ENCODE assay signal across 8 cellular contexts in the genomic region with DNA sequence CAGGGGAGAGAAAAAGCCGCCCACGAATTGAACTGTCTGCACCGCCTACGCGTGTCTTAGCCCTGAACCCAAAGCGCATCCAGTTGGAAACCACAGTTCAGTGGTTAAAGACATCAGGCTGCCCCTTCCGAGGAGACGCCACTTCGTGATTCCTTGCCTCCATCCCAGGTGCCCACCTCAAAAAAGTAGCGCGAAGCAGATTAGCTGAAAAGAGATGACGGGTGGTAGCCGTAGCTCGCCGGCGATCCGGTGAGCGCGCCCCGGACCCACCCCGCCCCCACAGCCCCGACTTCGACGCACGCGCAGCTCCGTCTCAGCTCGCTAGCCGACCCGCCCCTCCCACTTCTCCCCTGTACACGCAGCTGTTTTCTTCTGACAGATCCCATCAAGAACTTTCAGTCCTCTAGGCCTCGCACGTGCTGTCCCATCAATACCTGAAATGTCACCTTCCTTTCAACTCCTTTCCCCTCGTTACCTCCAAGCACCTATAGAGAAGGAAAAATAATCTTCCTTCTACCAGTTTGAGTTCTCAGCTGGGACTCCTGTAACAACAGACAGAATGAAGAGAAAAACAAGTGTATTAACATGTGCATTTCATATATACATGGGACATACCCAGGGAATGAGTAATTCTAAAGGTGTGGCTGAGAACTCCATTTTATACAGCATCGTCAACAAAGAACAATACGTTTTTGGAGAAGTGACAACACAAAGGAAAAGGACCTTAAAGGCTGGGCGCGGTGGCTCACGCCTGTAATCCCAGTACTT. TPM values are rescaled to one million over a fixed set of nuclear protein-coding genes. Genes with fewer than 3 reads are reported as not detected.
DNase-seq lines count a peak whose midpoint lies in the region; ATAC-seq and TF ChIP-seq lines count a peak whose summit lies in the region.

No MANE protein-coding gene starts in this region.

- no TSS peak for BruUV-seq in Calu3 (replicated peaks; lab: Mats Ljungman, UMichigan)

- H3K36me3 Mint-ChIP-seq in Calu3 (ENCODE audit: insufficient read depth, unreplicated experiment), result peaks cover 53% of the 10 kb centered on the region
- H3K36me3 Mint-ChIP-seq in IgD-negative memory B cell, result no peaks in the 10 kb centered on the region
- H3K36me3 Mint-ChIP-seq in activated T-helper 1 cell treated with anti-CD3 and anti-CD28 coated beads, Interleukin-12 subunit alpha, Interleukin-12 subunit beta, Interleukin-2, Interleukin-4 antibody, amounts not matched to agents 30 ng/mL and 10 ng/mL and 1 ng/mL, durations not matched to agents 14 hours and 24 hours and 36 hours (ENCODE audit: low read depth), result peaks cover 2% of the 10 kb centered on the region
- peaks cover 0 to 5% (median 0%) of the 10 kb centered on the region in 5 donors for H3K36me3 Mint-ChIP-seq in naive thymus-derived CD4-positive, alpha-beta T cell
- peaks cover 51% of the 10 kb centered on the region for H3K36me3 Mint-ChIP-seq in stimulated activated effector memory CD8-positive, alpha-beta T cell treated with anti-CD3 and anti-CD28 coated beads, Interleukin-12 subunit alpha, Interleukin-12 subunit beta, amount 100 ng/mL, for 72 hours

- peak overlapping the region; percentile 97 for H2AFZ ChIP-seq in fibroblast of lung (ENCODE audit: low read length)

- H3K36me3 ChIP-seq in fibroblast of lung (ENCODE audit: control insufficient read depth, insufficient read depth, low read length), result no peaks in the 10 kb centered on the region
- peaks cover 0 to 4% (median 0%) of the 10 kb centered on the region in 3 experiments for H3K36me3 ChIP-seq in naive thymus-derived CD4-positive, alpha-beta T cell (ENCODE audit: control insufficient read depth in 2 of 3, insufficient read depth in 3 of 3, low read length in 3 of 3)

- peak overlapping the region; percentile 95 for H3K4me2 ChIP-seq in fibroblast of lung (ENCODE audit: extremely low read depth, insufficient read depth, low read length)

- TF ChIP-seq CTCF in Calu3 (IDR thresholded peaks at IDR 0.05; ENCODE audit: unreplicated experiment), result no peak
- TF ChIP-seq CTCF in fibroblast of lung (conservative IDR thresholded peaks at IDR 0.05 in 1 of 2, IDR thresholded peaks at IDR 0.05 in 1 of 2; ENCODE audit: low read depth in 1 of 2, low read length in 2 of 2), result no peak

- H3K9ac ChIP-seq in fibroblast of lung (ENCODE audit: insufficient read depth, low read length), result peak overlapping the region; percentile 68

- ATAC-seq in GM21515 (IDR thresholded peaks at IDR 0.05; ENCODE audit: unreplicated experiment), result peak; percentile 54
- peak; percentile 85 for ATAC-seq in naive thymus-derived CD4-positive, alpha-beta T cell
- peak; percentile 66 for ATAC-seq in stimulated activated effector memory CD8-positive, alpha-beta T cell treated with anti-CD3 and anti-CD28 coated beads, Interleukin-12 subunit alpha, Interleukin-12 subunit beta, amount 100 ng/mL, for 72 hours

- CTCF ChIA-PET in Calu3 (lab: Charles Lee), result interaction anchor here (0.6 to 1.2 kb wide), 4 partner anchors 24 to 108 kb away, joined by 3 to 4 read pairs (median 4); a partner anchor contains a TSS
- CTCF ChIA-PET in naive thymus-derived CD4-positive, alpha-beta T cell (lab: Charles Lee), result interaction anchor here (0.6 to 1.1 kb wide), 3 partner anchors 24 to 390 kb away, joined by 3 to 6 read pairs (median 3); no protein-coding TSS in a partner anchor

- no peaks in the 10 kb centered on the region for H3K79me2 ChIP-seq in fibroblast of lung (ENCODE audit: control insufficient read depth, insufficient read depth, low read length)

- no peaks in the 10 kb centered on the region for H3K9me3 ChIP-seq in fibroblast of lung (ENCODE audit: control insufficient read depth, insufficient read depth, low read depth, low read length)
- no peaks in the 10 kb centered on the region for H3K9me3 ChIP-seq in naive thymus-derived CD4-positive, alpha-beta T cell (ENCODE audit: control insufficient read depth in 2 of 3, low read length in 3 of 3)

- no peaks in the 10 kb centered on the region for H3K27me3 ChIP-seq in fibroblast of lung (ENCODE audit: control insufficient read depth, insufficient read depth, low read length)
- H3K27me3 ChIP-seq in naive thymus-derived CD4-positive, alpha-beta T cell (ENCODE audit: control insufficient read depth in 2 of 2, insufficient read depth in 2 of 2, low read length in 2 of 2), result no peaks in the 10 kb centered on the region

- H3K4me3 ChIP-seq in fibroblast of lung (replicated peaks in 1 of 4; ENCODE audit: control extremely low read depth in 1 of 4, insufficient read depth in 1 of 4, low read depth in 3 of 4, low read length in 4 of 4), result peak overlapping the region; percentile 79 to 100 (median 84)
- peak overlapping the region; percentile 98 for H3K4me3 ChIP-seq in naive thymus-derived CD4-positive, alpha-beta T cell (ENCODE audit: low read length)

- H3K4me3 Mint-ChIP-seq in Calu3 (ENCODE audit: low read depth, unreplicated experiment), result peak overlapping the region; percentile 74
- peak overlapping the region; percentile 95 to 99 (median 98) for H3K4me3 Mint-ChIP-seq in IgD-negative memory B cell
- H3K4me3 Mint-ChIP-seq in activated T-helper 1 cell treated with anti-CD3 and anti-CD28 coated beads, Interleukin-12 subunit alpha, Interleukin-12 subunit beta, Interleukin-2, Interleukin-4 antibody, amounts not matched to agents 30 ng/mL and 10 ng/mL and 1 ng/mL, durations not matched to agents 14 hours and 24 hours and 36 hours, result peak overlapping the region; percentile 92
- peak overlapping the region; percentile 81 to 99 (median 96) for H3K4me3 Mint-ChIP-seq in naive thymus-derived CD4-positive, alpha-beta T cell
- peak overlapping the region; percentile 79 for H3K4me3 Mint-ChIP-seq in stimulated activated effector memory CD8-positive, alpha-beta T cell treated with anti-CD3 and anti-CD28 coated beads, Interleukin-12 subunit alpha, Interleukin-12 subunit beta, amount 100 ng/mL, for 72 hours

- intact Hi-C loops in Calu3 (cut with micrococcal nuclease; ENCODE audit: unreplicated experiment), result loop anchor here (1.0 kb wide), 1 partner anchor 24 kb away; no protein-coding TSS in a partner anchor
- intact Hi-C loops in activated T-helper 1 cell treated with anti-CD3 and anti-CD28 coated beads, Interleukin-12 subunit alpha, Interleukin-12 subunit beta, Interleukin-2, Interleukin-4 antibody, amounts not matched to agents 30 ng/mL and 10 ng/mL and 1 ng/mL, durations not matched to agents 14 hours and 24 hours and 36 hours (cut with micrococcal nuclease), result loop anchor here (1.0 kb wide), 4 partner anchors 10 to 108 kb away; a partner anchor contains a TSS
- intact Hi-C loops in naive thymus-derived CD4-positive, alpha-beta T cell (cut with micrococcal nuclease), result loop anchor here (1.0 to 5.0 kb wide), 7 partner anchors 11 to 418 kb away; a partner anchor contains a TSS

- DNase-seq in Calu3 (peak; percentile 83), fibroblast of lung (ENCODE audit: low read depth in 2 of 2) (peak; percentile 80 to 82)
- peak; percentile 54 for DNase-seq in activated T-helper 1 cell treated with anti-CD3 and anti-CD28 coated beads, Interleukin-12 subunit alpha, Interleukin-12 subunit beta, Interleukin-2, Interleukin-4 antibody, amounts not matched to agents 30 ng/mL and 10 ng/mL and 1 ng/mL, durations not matched to agents 14 hours and 24 hours and 36 hours (ENCODE audit: low spot score)
- DNase-seq in naive thymus-derived CD4-positive, alpha-beta T cell, result peak; percentile 59 to 82 (median 78)
- peak; percentile 48 to 86 for DNase-seq in stimulated activated effector memory CD8-positive, alpha-beta T cell treated with anti-CD3 and anti-CD28 coated beads, Interleukin-12 subunit alpha, Interleukin-12 subunit beta, amount 100 ng/mL, for 72 hours (ENCODE audit: low spot score in 2 of 2)

- no peaks in the 10 kb centered on the region for H3K4me1 ChIP-seq in fibroblast of lung (ENCODE audit: control insufficient read depth, extremely low read depth, insufficient read depth, low read length)
- peaks cover 20 to 26% of the 10 kb centered on the region in 2 donors for H3K4me1 ChIP-seq in naive thymus-derived CD4-positive, alpha-beta T cell (ENCODE audit: control insufficient read depth in 2 of 2, insufficient read depth in 2 of 2, low read length in 2 of 2)

- H3K4me1 Mint-ChIP-seq in Calu3 (ENCODE audit: low read depth, unreplicated experiment) (peaks cover 35% of the 10 kb centered on the region), IgD-negative memory B cell (peaks cover 24 to 36% (median 31%) of the 10 kb centered on the region in 3 donors)
- peaks cover 48% of the 10 kb centered on the region for H3K4me1 Mint-ChIP-seq in activated T-helper 1 cell treated with anti-CD3 and anti-CD28 coated beads, Interleukin-12 subunit alpha, Interleukin-12 subunit beta, Interleukin-2, Interleukin-4 antibody, amounts not matched to agents 30 ng/mL and 10 ng/mL and 1 ng/mL, durations not matched to agents 14 hours and 24 hours and 36 hours (ENCODE audit: low read depth)
- H3K4me1 Mint-ChIP-seq in naive thymus-derived CD4-positive, alpha-beta T cell, result peaks cover 27 to 63% (median 51%) of the 10 kb centered on the region in 7 donors
- peaks cover 54% of the 10 kb centered on the region for H3K4me1 Mint-ChIP-seq in stimulated activated effector memory CD8-positive, alpha-beta T cell treated with anti-CD3 and anti-CD28 coated beads, Interleukin-12 subunit alpha, Interleukin-12 subunit beta, amount 100 ng/mL, for 72 hours

- H4K20me1 ChIP-seq in fibroblast of lung (ENCODE audit: control insufficient read depth, extremely low read depth, insufficient read depth, low read length), result no peaks in the 10 kb centered on the region

- H3K27me3 Mint-ChIP-seq in Calu3 (ENCODE audit: unreplicated experiment), result no peaks in the 10 kb centered on the region
- H3K27me3 Mint-ChIP-seq in IgD-negative memory B cell, result peaks cover 7% of the 10 kb centered on the region
- H3K27me3 Mint-ChIP-seq in activated T-helper 1 cell treated with anti-CD3 and anti-CD28 coated beads, Interleukin-12 subunit alpha, Interleukin-12 subunit beta, Interleukin-2, Interleukin-4 antibody, amounts not matched to agents 30 ng/mL and 10 ng/mL and 1 ng/mL, durations not matched to agents 14 hours and 24 hours and 36 hours (ENCODE audit: insufficient read depth), result peaks cover 10% of the 10 kb centered on the region
- peaks cover 0 to 14% (median 0%) of the 10 kb centered on the region in 5 donors for H3K27me3 Mint-ChIP-seq in naive thymus-derived CD4-positive, alpha-beta T cell

- H3K9me3 Mint-ChIP-seq in Calu3 (ENCODE audit: low read depth, unreplicated experiment) (no peaks in the 10 kb centered on the region), IgD-negative memory B cell (peaks cover 0 to 3% (median 0%) of the 10 kb centered on the region in 3 donors)
- no peaks in the 10 kb centered on the region for H3K9me3 Mint-ChIP-seq in activated T-helper 1 cell treated with anti-CD3 and anti-CD28 coated beads, Interleukin-12 subunit alpha, Interleukin-12 subunit beta, Interleukin-2, Interleukin-4 antibody, amounts not matched to agents 30 ng/mL and 10 ng/mL and 1 ng/mL, durations not matched to agents 14 hours and 24 hours and 36 hours
- peaks cover 0 to 11% (median 0%) of the 10 kb centered on the region in 11 donors for H3K9me3 Mint-ChIP-seq in naive thymus-derived CD4-positive, alpha-beta T cell
- no peaks in the 10 kb centered on the region for H3K9me3 Mint-ChIP-seq in stimulated activated effector memory CD8-positive, alpha-beta T cell treated with anti-CD3 and anti-CD28 coated beads, Interleukin-12 subunit alpha, Interleukin-12 subunit beta, amount 100 ng/mL, for 72 hours

- POLR2A ChIA-PET in naive thymus-derived CD4-positive, alpha-beta T cell (lab: Charles Lee), result interaction anchor here (0.6 to 4.9 kb wide), 12 partner anchors 9 to 1894 kb away, joined by 3 to 32 read pairs (median 6); a partner anchor contains a TSS

- peak overlapping the region; percentile 60 for H3K27ac ChIP-seq in fibroblast of lung (ENCODE audit: insufficient read depth, low read length)
- peak overlapping the region; percentile 72 for H3K27ac ChIP-seq in naive thymus-derived CD4-positive, alpha-beta T cell (ENCODE audit: low read depth, low read length)

- H3K27ac Mint-ChIP-seq in Calu3 (ENCODE audit: unreplicated experiment) (peak overlapping the region; percentile 94), IgD-negative memory B cell (peak overlapping the region; percentile 97 to 100 (median 99))
- H3K27ac Mint-ChIP-seq in activated T-helper 1 cell treated with anti-CD3 and anti-CD28 coated beads, Interleukin-12 subunit alpha, Interleukin-12 subunit beta, Interleukin-2, Interleukin-4 antibody, amounts not matched to agents 30 ng/mL and 10 ng/mL and 1 ng/mL, durations not matched to agents 14 hours and 24 hours and 36 hours, result peak overlapping the region; percentile 98
- peak overlapping the region; percentile 87 to 99 (median 96) for H3K27ac Mint-ChIP-seq in naive thymus-derived CD4-positive, alpha-beta T cell
- H3K27ac Mint-ChIP-seq in stimulated activated effector memory CD8-positive, alpha-beta T cell treated with anti-CD3 and anti-CD28 coated beads, Interleukin-12 subunit alpha, Interleukin-12 subunit beta, amount 100 ng/mL, for 72 hours, result peak overlapping the region; percentile 99

RNA-seq across cellular contexts. Expression of a gene that starts 49.5 kb away (rescaled TPM):
- total RNA-seq in Calu3 (2022), result not detected in 2 replicates
- polyA plus RNA-seq in IgD-negative memory B cell, result not detected
- polyA plus RNA-seq in PFSK-1 (2012; ENCODE audit: insufficient read length, low read depth), result 0.05 TPM
- not detected in 2 replicates for total RNA-seq in activated T-helper 1 cell treated with anti-CD3 and anti-CD28 coated beads, Interleukin-12 subunit alpha, Interleukin-12 subunit beta, Interleukin-2, Interleukin-4 antibody, amounts not matched to agents 30 ng/mL and 10 ng/mL and 1 ng/mL, durations not matched to agents 14 hours and 24 hours and 36 hours
- not detected in 2 replicates for total RNA-seq in fibroblast of lung
- polyA plus RNA-seq in fibroblast of lung, result not detected in 2 replicates
- polyA plus RNA-seq in fibroblast of lung (2012), result not detected in 2 replicates
- polyA minus RNA-seq in fibroblast of lung (ENCODE audit: low replicate concordance), result not detected in 2 replicates
- total RNA-seq in naive thymus-derived CD4-positive, alpha-beta T cell, result not detected
- not detected for polyA plus RNA-seq in naive thymus-derived CD4-positive, alpha-beta T cell

RNA-seq across cellular contexts. Expression of a gene that starts 54.7 kb away (rescaled TPM):
- 58.6 and 60.7 TPM in 2 replicates for total RNA-seq in Calu3 (2022)
- polyA plus RNA-seq in IgD-negative memory B cell, result 15.3 TPM
- polyA plus RNA-seq in PFSK-1 (2012; ENCODE audit: insufficient read length, low read depth), result 19.0 TPM
- total RNA-seq in activated T-helper 1 cell treated with anti-CD3 and anti-CD28 coated beads, Interleukin-12 subunit alpha, Interleukin-12 subunit beta, Interleukin-2, Interleukin-4 antibody, amounts not matched to agents 30 ng/mL and 10 ng/mL and 1 ng/mL, durations not matched to agents 14 hours and 24 hours and 36 hours, result 40.5 and 41.7 TPM in 2 replicates
- total RNA-seq in fibroblast of lung, result 29.5 and 44.1 TPM in 2 replicates
- 32.4 and 34.0 TPM in 2 replicates for polyA plus RNA-seq in fibroblast of lung
- 27.5 and 29.6 TPM in 2 replicates for polyA plus RNA-seq in fibroblast of lung (2012)
- 31.3 and 38.8 TPM in 2 replicates for polyA minus RNA-seq in fibroblast of lung (ENCODE audit: low replicate concordance)
- total RNA-seq in naive thymus-derived CD4-positive, alpha-beta T cell, result 10 to 100 TPM; 39.8 to 57.6 (median 52.4) TPM
- 10 to 100 TPM; 21.0 to 34.5 TPM for polyA plus RNA-seq in naive thymus-derived CD4-positive, alpha-beta T cell

RNA-seq across cellular contexts. Expression of a gene that starts 57.5 kb away (rescaled TPM):
- total RNA-seq in Calu3 (2022), result not detected in 2 replicates
- polyA plus RNA-seq in IgD-negative memory B cell, result not detected
- not detected for polyA plus RNA-seq in PFSK-1 (2012; ENCODE audit: insufficient read length, low read depth)
- total RNA-seq in activated T-helper 1 cell treated with anti-CD3 and anti-CD28 coated beads, Interleukin-12 subunit alpha, Interleukin-12 subunit beta, Interleukin-2, Interleukin-4 antibody, amounts not matched to agents 30 ng/mL and 10 ng/mL and 1 ng/mL, durations not matched to agents 14 hours and 24 hours and 36 hours, result not detected in 2 replicates
- total RNA-seq in fibroblast of lung, result not detected in 2 replicates
- polyA plus RNA-seq in fibroblast of lung, result not detected in 2 replicates
- polyA plus RNA-seq in fibroblast of lung (2012), result not detected in 2 replicates
- not detected in 2 replicates for polyA minus RNA-seq in fibroblast of lung (ENCODE audit: low replicate concordance)
- total RNA-seq in naive thymus-derived CD4-positive, alpha-beta T cell, result not detected
- not detected for polyA plus RNA-seq in naive thymus-derived CD4-positive, alpha-beta T cell

Comparison
In these comparisons a context has a peak if more than half of its experiments do, and no peak if none do; other contexts are left out.
1. Peak in every context shown above with its lines: DNase-seq, ATAC-seq, H3K4me3 ChIP-seq and H3K27ac ChIP-seq.